Comparison of ENCODE assay signal across 7 cellular contexts in the genomic region with DNA sequence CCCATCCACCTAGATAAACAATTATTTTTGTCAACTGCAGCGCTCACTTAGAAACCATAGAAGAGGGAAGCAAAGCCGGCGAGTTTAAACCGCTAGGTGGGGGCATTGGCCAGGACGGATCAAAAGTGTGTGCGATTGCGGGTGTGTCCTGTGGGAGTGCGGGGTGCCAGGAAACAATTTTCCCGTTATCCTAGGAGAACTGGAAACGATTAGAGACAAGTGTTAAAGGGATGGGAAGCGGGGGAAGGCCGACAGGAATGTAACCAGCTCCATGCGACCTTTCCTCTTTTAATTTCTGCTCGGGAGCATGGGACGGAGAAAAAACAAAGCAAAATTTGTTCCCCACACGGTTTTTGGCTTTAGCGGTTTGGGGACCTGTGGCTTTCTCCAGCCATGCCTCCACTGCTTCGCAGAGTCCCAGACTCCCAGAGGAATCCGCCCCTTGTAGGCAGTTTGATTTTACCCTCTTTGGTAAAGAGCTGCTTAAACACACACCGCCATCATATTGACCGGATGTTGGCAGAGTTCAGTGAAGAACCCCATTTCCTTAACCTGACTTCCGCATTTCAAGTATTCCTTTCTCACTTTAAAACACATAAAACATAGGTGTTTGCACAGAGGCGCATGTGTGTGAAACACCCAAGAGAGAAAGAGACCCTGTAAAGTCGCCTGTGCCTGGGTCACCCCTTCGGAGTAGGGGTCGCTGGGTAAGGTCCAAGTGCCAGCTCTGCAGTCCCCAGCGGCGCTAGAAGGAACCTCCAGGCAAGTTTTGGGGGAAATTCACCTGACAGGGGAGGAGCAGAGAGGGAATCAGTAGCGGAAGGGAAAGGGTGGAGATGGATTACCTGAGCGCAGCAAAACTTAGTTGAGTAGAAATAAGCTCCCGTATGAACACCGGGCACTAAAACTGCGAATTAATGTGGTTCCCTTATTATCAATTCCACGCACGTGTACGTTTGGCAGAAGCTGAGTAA. TPM values are rescaled to one million over a fixed set of nuclear protein-coding genes. Genes with fewer than 3 reads are reported as not detected.
A peak's percentile ranks its signal among the peaks of the same experiment; 100 is the strongest.
DNase-seq lines count a peak whose midpoint lies in the region; ATAC-seq and TF ChIP-seq lines count a peak whose summit lies in the region.

No MANE protein-coding gene starts in this region.

- ATAC-seq in GM21423 (IDR thresholded peaks at IDR 0.05; ENCODE audit: unreplicated experiment), result peak; percentile 87
- ATAC-seq in HG03575 (IDR thresholded peaks at IDR 0.05; ENCODE audit: extremely low read depth, insufficient number of reproducible peaks, low FRiP score, unreplicated experiment), result peak; percentile 74
- peak; percentile 25 for ATAC-seq in WTC11
- ATAC-seq in naive thymus-derived CD8-positive, alpha-beta T cell, result peak; percentile 56 to 65

- no peak overlapping the region for H3K27ac Mint-ChIP-seq in WTC11
- H3K27ac Mint-ChIP-seq in naive thymus-derived CD8-positive, alpha-beta T cell, result peak overlapping the region in 7 of 10 donors; percentile 16 to 62 (median 41)

- H3K36me3 Mint-ChIP-seq in WTC11, result no peaks in the 10 kb centered on the region
- H3K36me3 Mint-ChIP-seq in naive thymus-derived CD8-positive, alpha-beta T cell, result peaks cover 0 to 19% (median 8%) of the 10 kb centered on the region in 3 donors

- H3K4me3 ChIP-seq in fibroblast of mammary gland (ENCODE audit: control insufficient read depth, low read depth, low read length), result peak overlapping the region; percentile 54

- H3K9me3 Mint-ChIP-seq in WTC11, result no peaks in the 10 kb centered on the region
- H3K9me3 Mint-ChIP-seq in naive thymus-derived CD8-positive, alpha-beta T cell, result peaks cover 0 to 22% (median 3%) of the 10 kb centered on the region in 9 donors

- POLR2A ChIA-PET in WTC11 (lab: Charles Lee), result interaction anchor here (1.4 kb wide), 1 partner anchor 184 kb away, joined by 5 read pairs; no protein-coding TSS in a partner anchor
- POLR2A ChIA-PET in naive thymus-derived CD8-positive, alpha-beta T cell (lab: Charles Lee), result no interaction called here

- peaks cover 28% of the 10 kb centered on the region for H3K4me1 Mint-ChIP-seq in WTC11
- H3K4me1 Mint-ChIP-seq in naive thymus-derived CD8-positive, alpha-beta T cell, result peaks cover 16 to 43% (median 27%) of the 10 kb centered on the region in 4 donors

- CTCF ChIA-PET in WTC11 (lab: Charles Lee), result interaction anchor here (0.8 to 2.4 kb wide), 10 partner anchors 9 to 1047 kb away, joined by 3 to 20 read pairs (median 4); no protein-coding TSS in a partner anchor

- H3K4me3 Mint-ChIP-seq in WTC11, result peak overlapping the region; percentile 93
- peak overlapping the region; percentile 79 to 91 (median 84) for H3K4me3 Mint-ChIP-seq in naive thymus-derived CD8-positive, alpha-beta T cell

- DNase-seq in GM10266 (ENCODE audit: extremely low spot score), result peak; percentile 64
- DNase-seq in WTC11 (ENCODE audit: low spot score), result peak; percentile 71
- DNase-seq in fibroblast of mammary gland (ENCODE audit: low read depth), result peak; percentile 76
- peak in 3 of 10 donors; percentile 16 to 56 (median 20) for DNase-seq in naive thymus-derived CD8-positive, alpha-beta T cell
- no peak for DNase-seq in NK-92 treated with Interleukin-12 subunit alpha and Interleukin-12 subunit beta, amount 100 ng/mL, for 24 hours (lab: John Stamatoyannopoulos, UW)

- peak; percentile 56 for TF ChIP-seq CTCF in GM10266 (IDR thresholded peaks at IDR 0.05; ENCODE audit: control insufficient read depth, insufficient read depth, low read depth, missing control alignments)
- TF ChIP-seq CTCF in WTC11 (IDR thresholded peaks at IDR 0.05), result no peak
- peak; percentile 93 for TF ChIP-seq CTCF in fibroblast of mammary gland (conservative IDR thresholded peaks at IDR 0.05; ENCODE audit: control insufficient read depth, insufficient read depth, low read depth, low read length)

- H3K27me3 Mint-ChIP-seq in WTC11 (ENCODE audit: low read depth), result peaks cover 82% of the 10 kb centered on the region
- peaks cover 28 to 67% (median 57%) of the 10 kb centered on the region in 5 donors for H3K27me3 Mint-ChIP-seq in naive thymus-derived CD8-positive, alpha-beta T cell

TF ChIP-seq in WTC11, 78 proteins besides CTCF, POLR2A, EP300 and RAD21:
- TF ChIP-seq, protein P1, sequence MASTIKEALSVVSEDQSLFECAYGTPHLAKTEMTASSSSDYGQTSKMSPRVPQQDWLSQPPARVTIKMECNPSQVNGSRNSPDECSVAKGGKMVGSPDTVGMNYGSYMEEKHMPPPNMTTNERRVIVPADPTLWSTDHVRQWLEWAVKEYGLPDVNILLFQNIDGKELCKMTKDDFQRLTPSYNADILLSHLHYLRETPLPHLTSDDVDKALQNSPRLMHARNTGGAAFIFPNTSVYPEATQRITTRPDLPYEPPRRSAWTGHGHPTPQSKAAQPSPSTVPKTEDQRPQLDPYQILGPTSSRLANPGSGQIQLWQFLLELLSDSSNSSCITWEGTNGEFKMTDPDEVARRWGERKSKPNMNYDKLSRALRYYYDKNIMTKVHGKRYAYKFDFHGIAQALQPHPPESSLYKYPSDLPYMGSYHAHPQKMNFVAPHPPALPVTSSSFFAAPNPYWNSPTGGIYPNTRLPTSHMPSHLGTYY (CRISPR knock-in tag; IDR thresholded peaks at IDR 0.05), result no peak
- TF ChIP-seq FOXP1 (CRISPR knock-in tag; IDR thresholded peaks at IDR 0.05; ENCODE audit: borderline replicate concordance) (no peak), TCF7 (CRISPR knock-in tag; IDR thresholded peaks at IDR 0.05; ENCODE audit: low read depth) (no peak), SOX15 (CRISPR knock-in tag; IDR thresholded peaks at IDR 0.05) (no peak)
- TF ChIP-seq, protein P2, sequence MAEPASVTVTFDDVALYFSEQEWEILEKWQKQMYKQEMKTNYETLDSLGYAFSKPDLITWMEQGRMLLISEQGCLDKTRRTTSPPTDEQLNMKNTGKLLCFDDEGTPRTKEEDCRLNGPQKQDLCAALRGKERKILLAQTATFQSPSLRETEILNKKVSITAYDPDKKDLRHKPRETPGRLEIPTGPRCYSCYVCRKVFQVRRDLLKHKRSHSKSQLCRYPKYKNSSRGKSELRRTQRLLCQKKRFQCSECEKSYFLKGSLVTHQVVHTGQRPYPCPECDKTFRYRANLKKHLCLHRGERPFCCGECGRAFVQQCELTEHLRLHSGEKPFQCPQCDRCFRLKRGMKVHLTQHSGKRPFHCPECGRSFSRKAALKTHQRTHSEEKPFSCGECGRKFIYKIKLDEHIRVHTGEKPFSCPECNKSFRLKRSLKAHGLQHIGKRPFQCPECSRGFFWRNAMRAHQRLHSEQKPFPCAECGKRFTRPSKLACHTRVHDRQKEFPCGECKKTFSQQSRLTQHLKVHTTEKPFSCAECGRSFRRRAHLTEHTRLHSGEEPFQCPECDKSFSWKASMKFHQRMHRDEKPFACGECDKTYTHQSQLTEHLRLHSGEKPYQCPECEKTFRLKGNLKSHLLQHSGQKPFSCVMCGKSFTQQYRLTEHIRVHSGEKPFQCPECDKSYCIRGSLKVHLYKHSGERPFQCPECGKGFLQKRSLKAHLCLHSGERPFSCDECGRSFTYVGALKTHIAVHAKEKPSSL (CRISPR knock-in tag; conservative IDR thresholded peaks at IDR 0.05), result no peak
- TF ChIP-seq, protein P3, sequence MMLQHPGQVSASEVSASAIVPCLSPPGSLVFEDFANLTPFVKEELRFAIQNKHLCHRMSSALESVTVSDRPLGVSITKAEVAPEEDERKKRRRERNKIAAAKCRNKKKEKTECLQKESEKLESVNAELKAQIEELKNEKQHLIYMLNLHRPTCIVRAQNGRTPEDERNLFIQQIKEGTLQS (CRISPR knock-in tag; conservative IDR thresholded peaks at IDR 0.05), result no peak

RNA-seq across cellular contexts. Expression of a gene that starts 3.1 kb away (rescaled TPM):
- total RNA-seq in WTC11 (2021), result 1.5 to 1.7 TPM (median 1.6 TPM) in 3 replicates
- total RNA-seq in naive thymus-derived CD8-positive, alpha-beta T cell, result not detected
- not detected for polyA plus RNA-seq in naive thymus-derived CD8-positive, alpha-beta T cell

Comparison
In these comparisons a context has a peak if more than half of its experiments do, and no peak if none do; other contexts are left out.
1. ATAC-seq: peak in every context shown above with its lines; median percentile 87 in GM21423; 74 in HG03575; 60 in naive thymus-derived CD8-positive, alpha-beta T cell; 25 in WTC11.